ENCODE assay signal across 27 cellular contexts in the genomic region with DNA sequence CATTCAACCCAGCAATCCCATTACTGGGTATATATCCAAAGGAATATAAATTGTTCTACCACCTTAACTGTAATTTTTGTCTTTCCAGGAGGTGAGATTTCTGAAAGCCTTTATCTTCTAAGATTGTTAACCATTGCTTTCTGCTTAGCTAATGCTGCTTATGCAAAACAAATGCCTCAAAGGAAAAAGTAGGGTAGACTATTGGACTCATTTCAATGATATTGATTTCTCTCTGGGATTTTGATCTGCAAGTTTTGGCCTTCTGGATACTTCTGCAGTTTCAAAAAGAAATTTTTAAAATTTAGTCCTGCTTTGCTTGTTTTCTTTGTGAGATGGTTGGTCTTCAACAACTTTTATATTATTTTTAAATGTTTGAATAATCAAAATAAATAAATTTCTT.
"Had no signal": no experiment of that assay in that cellular context is flagged by ENCODE, and none has a peak within 500 bp of the region (broad histone marks: within the 10 kb centered on the region; RNA-seq: fewer than 3 reads in every experiment).

No MANE protein-coding gene starts in this region.

- H3K27ac ChIP-seq: stomach, suprapubic skin, testis, thoracic aorta, thyroid gland, tibial artery, tibial nerve, transverse colon, upper lobe of left lung, upper lobe of right lung, uterus, vagina had no signal

- FAIRE-seq: urothelium cell line had no signal

- H3K9me3 ChIP-seq: stomach, suprapubic skin, testis, thoracic aorta, thyroid gland, tibial artery, tibial nerve, transverse colon, upper lobe of left lung, upper lobe of right lung, uterus, vagina had no signal

- H3K27me3 ChIP-seq: stomach, suprapubic skin, testis, thyroid gland, tibial artery, tibial nerve, transverse colon, upper lobe of left lung, upper lobe of right lung, uterus, vagina had no signal

- H3K4me1 ChIP-seq: stomach, suprapubic skin, testis, thyroid gland, tibial nerve, transverse colon, upper lobe of right lung, uterus, vagina had no signal

- H3K4me3 ChIP-seq: stomach, suprapubic skin, testis, thoracic aorta, thyroid gland, tibial artery, tibial nerve, transverse colon, upper lobe of left lung, upper lobe of right lung, uterus, vagina had no signal

- H3K36me3 ChIP-seq: stomach, suprapubic skin, thoracic aorta, thyroid gland, tibial artery, tibial nerve, transverse colon, upper lobe of left lung, upper lobe of right lung, uterus, vagina had no signal

- DNase-seq: stimulated activated CD4-positive, alpha-beta T cell treated with anti-CD3 and anti-CD28 coated beads, Interleukin-2, amount 100 ng/mL, for 48 hours; stimulated activated CD4-positive, alpha-beta T cell treated with anti-CD3 and anti-CD28 coated beads, Interleukin-4, amount 100 ng/mL, for 1 hour; stimulated activated CD4-positive, alpha-beta T cell treated with anti-CD3 and anti-CD28 coated beads, Interleukin-4, amount 100 ng/mL, for 24 hours; stimulated activated CD4-positive, alpha-beta T cell treated with anti-CD3 and anti-CD28 coated beads, Interleukin-4, amount 100 ng/mL, for 4 hours; stimulated activated CD8-positive, alpha-beta memory T cell treated with anti-CD3 and anti-CD28 coated beads, Interleukin-4, amount 100 ng/mL, for 48 hours; stimulated activated naive B cell treated with anti-CD40 and anti-IgM and Interleukin-4, amounts not matched to agents 10 μg/mL and 1 μg/mL and 100 μg/mL, for 72 hours; stimulated activated naive CD4-positive, alpha-beta T cell; stimulated activated naive CD4-positive, alpha-beta T cell treated with Interleukin-2 at 50 U/mL for 16 hours; stimulated activated naive CD8-positive, alpha-beta T cell treated with anti-CD3 and anti-CD28 coated beads, Interleukin-15, amount 100 ng/mL, for 72 hours; stimulated activated naive CD8-positive, alpha-beta T cell treated with anti-CD3 and anti-CD28 coated beads, Interleukin-15, Interleukin-2, amounts not matched to agents 100 U/mL and 50 U/mL, for 24 hours; stomach; substantia nigra; testis; thyroid gland; tibial artery; transverse colon; trophoblast cell; upper lobe of left lung; upper lobe of right lung; uterus had no signal

- ATAC-seq: stimulated activated effector memory CD8-positive, alpha-beta T cell treated with anti-CD3 and anti-CD28 coated beads, Interleukin-12 subunit alpha, Interleukin-12 subunit beta, amount 100 ng/mL, for 72 hours; stimulated activated memory B cell treated with anti-CD40 and anti-IgM and Interleukin-4, amounts not matched to agents 10 μg/mL and 1 μg/mL and 100 μg/mL, for 72 hours; stimulated activated naive B cell treated with anti-CD40 and anti-IgM and Interleukin-4, amounts not matched to agents 10 μg/mL and 1 μg/mL and 100 μg/mL, for 72 hours; stimulated activated naive CD8-positive, alpha-beta T cell treated with anti-CD3 and anti-CD28 coated beads, Interleukin-15, amount 100 ng/mL, for 72 hours; stimulated activated naive CD8-positive, alpha-beta T cell treated with anti-CD3 and anti-CD28 coated beads, Interleukin-15, Interleukin-2, amounts not matched to agents 100 U/mL and 50 U/mL, for 24 hours; upper lobe of right lung had no signal
